Comparison of ENCODE assay signal across 7 cellular contexts in genomic region chr16:4801051-4801961, GRCh38. TPM values are rescaled to one million over a fixed set of nuclear protein-coding genes. Genes with fewer than 3 reads are reported as not detected.
DNase-seq lines count a peak whose midpoint lies in the region; ATAC-seq lines count a peak whose summit lies in the region.

No MANE protein-coding gene starts in this region.

- no peak overlapping the region for H3K27ac Mint-ChIP-seq in activated T-helper 1 cell treated with anti-CD3 and anti-CD28 coated beads, Interleukin-12 subunit alpha, Interleukin-12 subunit beta, Interleukin-2, Interleukin-4 antibody, amounts not matched to agents 30 ng/mL and 10 ng/mL and 1 ng/mL, durations not matched to agents 14 hours and 24 hours and 36 hours
- peak overlapping the region; percentile 90 for H3K27ac Mint-ChIP-seq in stimulated activated naive B cell treated with anti-CD40 and anti-IgM and Interleukin-4, amounts not matched to agents 10 μg/mL and 1 μg/mL and 100 μg/mL, for 72 hours

- H3K4me3 Mint-ChIP-seq in activated T-helper 1 cell treated with anti-CD3 and anti-CD28 coated beads, Interleukin-12 subunit alpha, Interleukin-12 subunit beta, Interleukin-2, Interleukin-4 antibody, amounts not matched to agents 30 ng/mL and 10 ng/mL and 1 ng/mL, durations not matched to agents 14 hours and 24 hours and 36 hours = peak overlapping the region; percentile 84
- H3K4me3 Mint-ChIP-seq in stimulated activated naive B cell treated with anti-CD40 and anti-IgM and Interleukin-4, amounts not matched to agents 10 μg/mL and 1 μg/mL and 100 μg/mL, for 72 hours = peak overlapping the region; percentile 88 to 92

- H3K4me1 Mint-ChIP-seq in activated T-helper 1 cell treated with anti-CD3 and anti-CD28 coated beads, Interleukin-12 subunit alpha, Interleukin-12 subunit beta, Interleukin-2, Interleukin-4 antibody, amounts not matched to agents 30 ng/mL and 10 ng/mL and 1 ng/mL, durations not matched to agents 14 hours and 24 hours and 36 hours (ENCODE audit: low read depth) = peaks cover 9% of the 10 kb centered on the region
- peaks cover 17 to 47% of the 10 kb centered on the region in 2 donors for H3K4me1 Mint-ChIP-seq in stimulated activated naive B cell treated with anti-CD40 and anti-IgM and Interleukin-4, amounts not matched to agents 10 μg/mL and 1 μg/mL and 100 μg/mL, for 72 hours

- no peaks in the 10 kb centered on the region for H3K9me3 Mint-ChIP-seq in activated T-helper 1 cell treated with anti-CD3 and anti-CD28 coated beads, Interleukin-12 subunit alpha, Interleukin-12 subunit beta, Interleukin-2, Interleukin-4 antibody, amounts not matched to agents 30 ng/mL and 10 ng/mL and 1 ng/mL, durations not matched to agents 14 hours and 24 hours and 36 hours
- no peaks in the 10 kb centered on the region for H3K9me3 Mint-ChIP-seq in stimulated activated naive B cell treated with anti-CD40 and anti-IgM and Interleukin-4, amounts not matched to agents 10 μg/mL and 1 μg/mL and 100 μg/mL, for 72 hours

- peaks cover 10% of the 10 kb centered on the region for H3K36me3 Mint-ChIP-seq in activated T-helper 1 cell treated with anti-CD3 and anti-CD28 coated beads, Interleukin-12 subunit alpha, Interleukin-12 subunit beta, Interleukin-2, Interleukin-4 antibody, amounts not matched to agents 30 ng/mL and 10 ng/mL and 1 ng/mL, durations not matched to agents 14 hours and 24 hours and 36 hours (ENCODE audit: low read depth)
- peaks cover 27 to 32% of the 10 kb centered on the region in 2 donors for H3K36me3 Mint-ChIP-seq in stimulated activated naive B cell treated with anti-CD40 and anti-IgM and Interleukin-4, amounts not matched to agents 10 μg/mL and 1 μg/mL and 100 μg/mL, for 72 hours

- no peak for DNase-seq in activated T-helper 1 cell treated with anti-CD3 and anti-CD28 coated beads, Interleukin-12 subunit alpha, Interleukin-12 subunit beta, Interleukin-2, Interleukin-4 antibody, amounts not matched to agents 30 ng/mL and 10 ng/mL and 1 ng/mL, durations not matched to agents 14 hours and 24 hours and 36 hours (ENCODE audit: low spot score)
- no peak for DNase-seq in stimulated activated naive B cell treated with anti-CD40 and anti-IgM and Interleukin-4, amounts not matched to agents 10 μg/mL and 1 μg/mL and 100 μg/mL, for 72 hours

- ATAC-seq in stimulated activated naive B cell treated with anti-CD40 and anti-IgM and Interleukin-4, amounts not matched to agents 10 μg/mL and 1 μg/mL and 100 μg/mL, for 72 hours (replicated peaks) = no peak
- no peak for ATAC-seq in GM21515 (IDR thresholded peaks at IDR 0.05; ENCODE audit: unreplicated experiment)
- no peak for ATAC-seq in HG03378 (IDR thresholded peaks at IDR 0.05; ENCODE audit: unreplicated experiment)
- ATAC-seq in HG02938 (IDR thresholded peaks at IDR 0.05; ENCODE audit: unreplicated experiment) = no peak

- peak overlapping the region; percentile 95 for H3K27ac ChIP-seq in HUES48 (ENCODE audit: low read depth, low read length)

- no peaks in the 10 kb centered on the region for H3K27me3 ChIP-seq in HUES48 (ENCODE audit: control insufficient read depth, insufficient read depth, low read length)

- H3K36me3 ChIP-seq in HUES48 (ENCODE audit: control insufficient read depth, insufficient read depth, low read length) = peaks cover 45% of the 10 kb centered on the region

- no peaks in the 10 kb centered on the region for H3K9me3 ChIP-seq in HUES48 (ENCODE audit: control insufficient read depth, insufficient read depth, low read length)

- H3K4me3 ChIP-seq in HUES48 (ENCODE audit: low read depth, low read length) (peak overlapping the region; percentile 76), iPS-11a (ENCODE audit: low read depth, low read length) (peak overlapping the region; percentile 67)

- intact Hi-C loops in activated T-helper 1 cell treated with anti-CD3 and anti-CD28 coated beads, Interleukin-12 subunit alpha, Interleukin-12 subunit beta, Interleukin-2, Interleukin-4 antibody, amounts not matched to agents 30 ng/mL and 10 ng/mL and 1 ng/mL, durations not matched to agents 14 hours and 24 hours and 36 hours (cut with micrococcal nuclease) = no loop called here

- H3K9ac ChIP-seq in HUES48 (ENCODE audit: low read depth, low read length) = peak overlapping the region; percentile 31; the same call in 1 of the 2 replicates

- H3K4me1 ChIP-seq in HUES48 (ENCODE audit: control insufficient read depth, insufficient read depth, low read length) = peaks cover 17% of the 10 kb centered on the region; the same call in 1 of the 2 replicates

- no peaks in the 10 kb centered on the region for H3K27me3 Mint-ChIP-seq in activated T-helper 1 cell treated with anti-CD3 and anti-CD28 coated beads, Interleukin-12 subunit alpha, Interleukin-12 subunit beta, Interleukin-2, Interleukin-4 antibody, amounts not matched to agents 30 ng/mL and 10 ng/mL and 1 ng/mL, durations not matched to agents 14 hours and 24 hours and 36 hours (ENCODE audit: insufficient read depth)
- no peaks in the 10 kb centered on the region for H3K27me3 Mint-ChIP-seq in stimulated activated naive B cell treated with anti-CD40 and anti-IgM and Interleukin-4, amounts not matched to agents 10 μg/mL and 1 μg/mL and 100 μg/mL, for 72 hours

RNA-seq across cellular contexts. Expression of gene ROGDI, which starts 1.1 kb away (rescaled TPM):
- 3.3 and 3.5 TPM in 2 replicates for total RNA-seq in activated T-helper 1 cell treated with anti-CD3 and anti-CD28 coated beads, Interleukin-12 subunit alpha, Interleukin-12 subunit beta, Interleukin-2, Interleukin-4 antibody, amounts not matched to agents 30 ng/mL and 10 ng/mL and 1 ng/mL, durations not matched to agents 14 hours and 24 hours and 36 hours

RNA-seq across cellular contexts. Expression of gene SMIM22, which starts 6.1 kb away (rescaled TPM):
- total RNA-seq in activated T-helper 1 cell treated with anti-CD3 and anti-CD28 coated beads, Interleukin-12 subunit alpha, Interleukin-12 subunit beta, Interleukin-2, Interleukin-4 antibody, amounts not matched to agents 30 ng/mL and 10 ng/mL and 1 ng/mL, durations not matched to agents 14 hours and 24 hours and 36 hours = not detected in 2 replicates

RNA-seq across cellular contexts. Expression of gene SEPTIN12, which starts 13.2 kb away (rescaled TPM):
- total RNA-seq in activated T-helper 1 cell treated with anti-CD3 and anti-CD28 coated beads, Interleukin-12 subunit alpha, Interleukin-12 subunit beta, Interleukin-2, Interleukin-4 antibody, amounts not matched to agents 30 ng/mL and 10 ng/mL and 1 ng/mL, durations not matched to agents 14 hours and 24 hours and 36 hours = not detected in 2 replicates

RNA-seq across cellular contexts. Expression of gene ZNF500, which starts 34.3 kb away (rescaled TPM):
- 16.6 and 17.4 TPM in 2 replicates for total RNA-seq in activated T-helper 1 cell treated with anti-CD3 and anti-CD28 coated beads, Interleukin-12 subunit alpha, Interleukin-12 subunit beta, Interleukin-2, Interleukin-4 antibody, amounts not matched to agents 30 ng/mL and 10 ng/mL and 1 ng/mL, durations not matched to agents 14 hours and 24 hours and 36 hours

RNA-seq across cellular contexts. Expression of gene GLYR1, which starts 45.8 kb away (rescaled TPM):
- total RNA-seq in activated T-helper 1 cell treated with anti-CD3 and anti-CD28 coated beads, Interleukin-12 subunit alpha, Interleukin-12 subunit beta, Interleukin-2, Interleukin-4 antibody, amounts not matched to agents 30 ng/mL and 10 ng/mL and 1 ng/mL, durations not matched to agents 14 hours and 24 hours and 36 hours = 119 and 120 TPM in 2 replicates
